19 cellular contexts compared by ENCODE assay signal in the genomic region with DNA sequence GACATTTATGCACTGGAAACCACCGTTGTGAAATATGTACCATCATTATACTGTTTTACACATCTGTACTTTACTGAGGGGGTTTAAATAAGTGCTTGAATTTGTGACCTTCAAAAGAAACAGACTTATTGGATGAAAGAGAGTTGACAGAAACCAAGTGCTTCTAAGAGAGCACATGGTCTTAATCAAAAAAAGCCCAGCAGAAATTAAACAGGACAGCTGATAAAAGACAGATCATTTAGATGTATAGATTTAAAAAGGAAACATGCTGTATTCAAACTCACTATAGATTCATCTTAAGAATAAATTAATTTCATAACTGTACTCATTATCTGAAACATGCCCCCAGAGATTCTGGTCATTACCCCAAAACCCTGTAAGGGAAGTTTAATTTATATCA.
"Had no signal": no experiment of that assay in that cellular context is flagged by ENCODE, and none has a peak within 500 bp of the region (broad histone marks: within the 10 kb centered on the region; RNA-seq: fewer than 3 reads in every experiment).

No MANE protein-coding gene starts in this region.

- H3K4me3 ChIP-seq: K562, SJSA1 had no signal

- ATAC-seq: HepG2, K562, T-cell had no signal

- DNase-seq: Kasumi-1, MM.1S, NCI-H1092 treated with DMSO at 0.1 percent for 48 hours, NCI-H1436, NCI-H187, NCI-H2029, NCI-H2081 treated with DMSO at 0.1 percent for 48 hours, NCI-H2171, NCI-H524, NCI-H69, NCI-H774, Right ventricle myocardium superior, RPMI8226, SIG-M5, SW 1271, T-cell had no signal
